In the genomic region with DNA sequence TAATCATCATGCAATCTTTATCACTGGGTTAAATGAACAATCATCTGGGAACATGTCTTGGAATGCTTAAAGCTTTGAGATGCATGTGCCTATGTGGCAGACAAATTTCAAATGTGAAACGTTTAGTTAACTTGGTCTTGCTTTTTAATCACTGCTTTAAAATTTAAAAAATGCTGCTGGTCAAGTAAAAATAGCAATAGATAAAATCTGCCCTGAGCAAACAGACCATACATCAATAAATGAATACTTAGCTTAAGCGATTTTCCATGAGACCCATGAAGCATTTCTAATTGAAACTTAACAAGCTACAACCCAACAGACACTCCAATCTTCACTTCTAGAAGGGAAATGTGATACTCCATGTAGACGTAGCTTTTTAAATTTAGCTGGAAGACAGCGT, we compare ENCODE assay signal across 22 cellular contexts. TPM values are rescaled to one million over a fixed set of nuclear protein-coding genes. Genes with fewer than 3 reads are reported as not detected.
DNase-seq lines count a peak whose midpoint lies in the region; ATAC-seq, FAIRE-seq and TF ChIP-seq lines count a peak whose summit lies in the region.
"Had no signal": no experiment of that assay in that cellular context is flagged by ENCODE, and none has a peak within 500 bp of the region (broad histone marks: within the 10 kb centered on the region; RNA-seq: fewer than 3 reads in every experiment).

No MANE protein-coding gene starts in this region.

- WGBS in heart right ventricle, 2 donors = 47 to 67% methylated on average over 4 of the region's 4 CpGs

- intact Hi-C loops in heart right ventricle (cut with DNase I) = loop anchor here in 3 of 10 donors (5.0 to 10.0 kb wide), 4 partner anchors 42 to 427 kb away; partner anchors contain the start of gene PDS5B (in 1 of the 3)
- intact Hi-C loops in left ventricle myocardium superior (cut with micrococcal nuclease) = no loop called here

- no peaks in the 10 kb centered on the region for H3K9me3 ChIP-seq in heart right ventricle
- H3K9me3 ChIP-seq: SJSA1 had no signal

- TF ChIP-seq CTCF in heart right ventricle (IDR thresholded peaks at IDR 0.05) (no peak), nephron (IDR thresholded peaks at IDR 0.05; ENCODE audit: unreplicated experiment in 3 of 3) (no peak), type B pancreatic cell (conservative IDR thresholded peaks at IDR 0.05) (no peak), GM10248 (IDR thresholded peaks at IDR 0.05; ENCODE audit: control extremely low read depth, extremely low read depth, low read depth, missing control alignments) (no peak)

- CTCF ChIA-PET in GM10248 (lab: Yijun Ruan, JAX) = interaction anchor here (1.8 kb wide), 1 partner anchor 17 kb away, joined by 6 read pairs; no protein-coding TSS in a partner anchor

- DNase-seq in heart right ventricle (no peak), left ventricle myocardium superior (no peak), type B pancreatic cell (ENCODE audit: extremely low spot score, unreplicated experiment) (no peak), GM10248 (ENCODE audit: extremely low spot score) (no peak), NCI-H345 (lab: John Stamatoyannopoulos, UW) (no peak), NCI-H2171 treated with DMSO at 0.1 percent for 48 hours (lab: John Stamatoyannopoulos, UW) (no peak)
- DNase-seq: COR-L47, GM23248, HCEC 1CT, Kasumi-1, MM.1S, NCI-H1092 treated with DMSO at 0.1 percent for 48 hours, NCI-H2107, NCI-H82 had no signal

- H3K4me3 ChIP-seq in heart right ventricle = no peak overlapping the region
- H3K4me3 ChIP-seq: GM23248, PC-9, SJSA1 had no signal

- peaks cover 0 to 38% (median 0%) of the 10 kb centered on the region in 7 donors for H3K27me3 ChIP-seq in heart right ventricle
- H3K27me3 ChIP-seq: SJSA1 had no signal

- H3K36me3 Mint-ChIP-seq in nephron (ENCODE audit: low read depth) (no peaks in the 10 kb centered on the region), type B pancreatic cell (no peaks in the 10 kb centered on the region)
- H3K36me3 Mint-ChIP-seq: IgD-negative memory B cell had no signal

- H3K27ac ChIP-seq in heart right ventricle = peak overlapping the region in 9 of 10 donors; percentile 46 to 95 (median 88)
- H3K27ac ChIP-seq: C4-2B, GM23248, HL-60, PC-9, SJSA1 had no signal

- POLR2A ChIA-PET in GM10248 (lab: Yijun Ruan, JAX) = no interaction called here

- ATAC-seq in heart right ventricle = no peak
- no peak for ATAC-seq in left ventricle myocardium superior

- H3K9me3 Mint-ChIP-seq in nephron (peaks cover 19% of the 10 kb centered on the region), type B pancreatic cell (peaks cover 4% of the 10 kb centered on the region)

- H3K4me1 Mint-ChIP-seq in nephron (peaks cover 16% of the 10 kb centered on the region), type B pancreatic cell (ENCODE audit: unreplicated experiment) (peaks cover 15% of the 10 kb centered on the region)

- H3K4me1 ChIP-seq in heart right ventricle = peaks cover 0 to 44% (median 17%) of the 10 kb centered on the region in 9 donors
- H3K4me1 ChIP-seq: SJSA1 had no signal

- H3K4me3 Mint-ChIP-seq in nephron (peak overlapping the region; percentile 55 to 88 (median 83)), type B pancreatic cell (peak overlapping the region; percentile 57)

- peaks cover 54% of the 10 kb centered on the region for H3K27me3 Mint-ChIP-seq in nephron (ENCODE audit: low read depth)
- peaks cover 48% of the 10 kb centered on the region for H3K27me3 Mint-ChIP-seq in type B pancreatic cell

- no peaks in the 10 kb centered on the region for H3K36me3 ChIP-seq in heart right ventricle
- H3K36me3 ChIP-seq: SJSA1 had no signal

- peak overlapping the region in 2 of 3 experiments; percentile 15 to 54 for H3K27ac Mint-ChIP-seq in nephron
- peak overlapping the region; percentile 23 for H3K27ac Mint-ChIP-seq in type B pancreatic cell
- H3K27ac Mint-ChIP-seq: IgD-negative memory B cell had no signal

- peak; percentile 50 for FAIRE-seq in endometrium (lab: Jason Lieb, UNC)
- FAIRE-seq: HTR-8/SVneo had no signal

RNA-seq across cellular contexts. Expression of gene KL, which starts 1.9 kb away (rescaled TPM):
- 1 to 10 TPM in 9 of 10 donors, under 1 TPM in 1; 0.89 to 2.7 (median 1.5) TPM for total RNA-seq in heart right ventricle
- under 1 TPM; 0.80 to 0.97 TPM for polyA plus RNA-seq in heart right ventricle
- total RNA-seq in left ventricle myocardium superior = 2.1 TPM
- 3.6 TPM in 2 replicates for total RNA-seq in type B pancreatic cell (ENCODE audit: low replicate concordance)
- total RNA-seq: SJSA1 had no signal
- polyA plus RNA-seq: GM23248, IgD-negative memory B cell had no signal
